In the genomic region with DNA sequence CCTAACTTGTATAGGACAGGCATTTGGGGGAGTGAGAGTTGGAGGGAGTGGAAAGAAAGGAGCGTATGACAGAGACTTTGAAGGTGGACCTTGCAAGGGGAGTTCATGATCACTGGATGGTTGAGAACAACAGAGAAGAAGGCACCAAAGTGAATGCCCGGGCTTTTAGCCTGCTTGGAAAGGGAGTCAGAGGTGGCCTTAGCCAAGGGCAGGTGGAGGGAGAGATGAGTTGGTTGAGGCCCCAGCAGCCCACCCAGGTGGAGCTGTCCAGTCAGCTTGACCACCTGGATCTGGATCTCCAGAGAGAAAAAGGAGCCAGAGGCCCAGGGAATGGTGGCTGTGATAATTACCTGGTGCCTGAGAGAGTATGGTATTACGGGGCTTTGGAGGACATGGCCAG, we compare ENCODE assay signal across 17 cellular contexts.
"Had no signal": no experiment of that assay in that cellular context is flagged by ENCODE, and none has a peak within 500 bp of the region (broad histone marks: within the 10 kb centered on the region; RNA-seq: fewer than 3 reads in every experiment).

No MANE protein-coding gene starts in this region.

- H3K27me3 Mint-ChIP-seq: type B pancreatic cell had no signal

- H3K9me3 Mint-ChIP-seq: type B pancreatic cell had no signal

- H3K4me1 ChIP-seq: prostate gland, SJSA1 had no signal

- H3K9me3 ChIP-seq: prostate gland, SJSA1 had no signal

- ATAC-seq: activated CD4-positive, CD25-positive, alpha-beta regulatory T cell treated with anti-CD3 and anti-CD28 coated beads, Interleukin-2, amount 50 U/mL, for 24 hours; right cardiac atrium; stimulated activated naive CD8-positive, alpha-beta T cell treated with anti-CD3 and anti-CD28 coated beads, Interleukin-15, Interleukin-2, amounts not matched to agents 100 U/mL and 50 U/mL, for 24 hours had no signal

- H3K4me3 ChIP-seq: prostate gland, SJSA1 had no signal

- H3K27me3 ChIP-seq: brain microvascular endothelial cell, SJSA1 had no signal

- H3K36me3 ChIP-seq: SJSA1 had no signal

- H3K27ac ChIP-seq: brain microvascular endothelial cell, prostate gland, SJSA1 had no signal

- H3K27ac Mint-ChIP-seq: type B pancreatic cell had no signal

- DNase-seq: activated CD4-positive, alpha-beta T cell treated with anti-CD3 and anti-CD28 coated beads, Interleukin-2, amount 50 U/mL, for 4 hours; activated T-cell treated with anti-CD3 and anti-CD28 coated beads, Interleukin-2, amount 50 U/mL, for 48 hours; brain microvascular endothelial cell; cerebellar nuclear complex; effector memory CD4-positive, alpha-beta T cell; foreskin melanocyte; mesenchymal stem cell; right cardiac atrium; small intestine; stimulated activated CD4-positive, alpha-beta T cell treated with anti-CD3 and anti-CD28 coated beads, Interleukin-4, amount 100 ng/mL, for 4 hours; stimulated activated CD8-positive, alpha-beta memory T cell treated with anti-CD3 and anti-CD28 coated beads, Interleukin-4, amount 100 ng/mL, for 48 hours; stimulated activated naive CD8-positive, alpha-beta T cell treated with anti-CD3 and anti-CD28 coated beads, Interleukin-15, Interleukin-2, amounts not matched to agents 100 U/mL and 50 U/mL, for 24 hours; T1000 had no signal

- H3K4me3 Mint-ChIP-seq: type B pancreatic cell had no signal
